In the genomic region with DNA sequence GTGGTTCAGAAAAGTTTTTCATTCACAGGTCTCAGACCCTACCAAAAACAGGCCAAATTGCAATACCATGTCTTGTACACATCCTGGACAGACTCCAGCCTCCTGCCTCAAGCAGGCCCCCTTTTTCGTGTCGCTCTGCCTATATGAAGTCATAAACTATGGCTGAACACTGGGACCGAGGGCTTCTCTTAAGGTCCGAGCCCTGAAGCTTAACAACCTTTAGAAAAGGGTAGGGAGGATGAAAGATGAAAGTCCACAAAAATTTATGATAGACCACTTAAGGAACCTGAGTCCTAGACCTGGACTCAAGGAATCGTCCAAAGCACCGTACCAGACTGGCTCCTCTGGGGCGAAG, we compare ENCODE assay signal across 8 cellular contexts. TPM values are rescaled to one million over a fixed set of nuclear protein-coding genes. Genes with fewer than 3 reads are reported as not detected.
DNase-seq lines count a peak whose midpoint lies in the region; ATAC-seq and TF ChIP-seq lines count a peak whose summit lies in the region.

No MANE protein-coding gene starts in this region.

- peak overlapping the region; percentile 100 for H3K27ac Mint-ChIP-seq in memory B cell

- H3K27me3 ChIP-seq in ACC112 (ENCODE audit: insufficient read depth, low read length) (no peaks in the 10 kb centered on the region), colonic mucosa (no peaks in the 10 kb centered on the region), upper lobe of right lung (no peaks in the 10 kb centered on the region)

- ATAC-seq in HG02798 (IDR thresholded peaks at IDR 0.05; ENCODE audit: poor library complexity, unreplicated experiment), result peak; percentile 21
- peak; percentile 5 for ATAC-seq in memory B cell (ENCODE audit: low read depth)
- peak; percentile 1 for ATAC-seq in upper lobe of right lung

- H3K4me3 Mint-ChIP-seq in memory B cell, result peak overlapping the region; percentile 100

- H3K9me3 ChIP-seq in colonic mucosa, result no peaks in the 10 kb centered on the region
- no peaks in the 10 kb centered on the region for H3K9me3 ChIP-seq in upper lobe of right lung

- TF ChIP-seq CTCF in GM10266 (IDR thresholded peaks at IDR 0.05; ENCODE audit: control insufficient read depth, insufficient read depth, low read depth, missing control alignments) (no peak), colonic mucosa (IDR thresholded peaks at IDR 0.05) (no peak), upper lobe of right lung (IDR thresholded peaks at IDR 0.05) (no peak)

- peak overlapping the region; percentile 82 for H2AFZ ChIP-seq in ACC112 (ENCODE audit: low read length, unreplicated experiment)

- peaks cover 1% of the 10 kb centered on the region for H3K36me3 Mint-ChIP-seq in memory B cell

- H3K36me3 ChIP-seq in ACC112 (ENCODE audit: insufficient read depth, low read length), result no peaks in the 10 kb centered on the region
- H3K36me3 ChIP-seq in colonic mucosa, result no peaks in the 10 kb centered on the region
- H3K36me3 ChIP-seq in upper lobe of right lung, result no peaks in the 10 kb centered on the region

- peaks cover 14% of the 10 kb centered on the region for H3K4me1 ChIP-seq in ACC112 (ENCODE audit: control insufficient read depth, insufficient read depth, low read length, unreplicated experiment)
- no peaks in the 10 kb centered on the region for H3K4me1 ChIP-seq in colonic mucosa
- H3K4me1 ChIP-seq in upper lobe of right lung, result peaks cover 43% of the 10 kb centered on the region

- H3K27ac ChIP-seq in ACC112 (ENCODE audit: low read depth, low read length) (peak overlapping the region; percentile 73), colonic mucosa (peak overlapping the region; percentile 96), upper lobe of right lung (peak overlapping the region; percentile 98)

- H3K9me3 Mint-ChIP-seq in memory B cell, result no peaks in the 10 kb centered on the region

- peaks cover 65% of the 10 kb centered on the region for H3K79me2 ChIP-seq in ACC112 (ENCODE audit: control insufficient read depth, insufficient read depth, low read length, unreplicated experiment)

- H3K4me3 ChIP-seq in ACC112 (ENCODE audit: low read depth, low read length) (peak overlapping the region; percentile 89), colonic mucosa (peak overlapping the region; percentile 74), upper lobe of right lung (peak overlapping the region; percentile 78)

- no peaks in the 10 kb centered on the region for H3K27me3 Mint-ChIP-seq in memory B cell

- peak overlapping the region; percentile 93 to 100 for H3K9ac ChIP-seq in colonic mucosa (ENCODE audit: low read depth in 2 of 2, low read length in 2 of 2)

- DNase-seq in GM10266 (ENCODE audit: extremely low spot score) (peak; percentile 56), OCI-M1 (lab: John Stamatoyannopoulos, UW) (peak; percentile 86), colonic mucosa (peak; percentile 29), memory B cell (ENCODE audit: low spot score in 2 of 2) (peak in 1 of 2 donors; percentile 17), upper lobe of right lung (no peak), hippocampal formation (lab: John Stamatoyannopoulos, UW) (no peak)

- H3K4me1 Mint-ChIP-seq in memory B cell, result peaks cover 21% of the 10 kb centered on the region

- intact Hi-C loops in colonic mucosa (cut with DNase I) (no loop called here), upper lobe of right lung (cut with DNase I) (no loop called here)

RNA-seq across cellular contexts. Expression of a gene that starts 1.3 kb away (rescaled TPM):
- total RNA-seq in colonic mucosa, result 10 to 100 TPM; 42.5 to 60.7 TPM
- total RNA-seq in upper lobe of right lung, result 94.3 TPM

Comparison
In these comparisons a context has a peak if more than half of its experiments do, and no peak if none do; other contexts are left out.
1. DNase-seq: peak in GM10266 (single experiment), OCI-M1 (single experiment) and colonic mucosa (single experiment); none in upper lobe of right lung (single experiment) and hippocampal formation (0 of 2).
2. Peak in every context shown above with its lines, with median percentiles within 50 percentile points of each other: H3K27ac ChIP-seq, H3K4me3 ChIP-seq and ATAC-seq.